1 cellular context compared by ENCODE assay signal in the genomic region with DNA sequence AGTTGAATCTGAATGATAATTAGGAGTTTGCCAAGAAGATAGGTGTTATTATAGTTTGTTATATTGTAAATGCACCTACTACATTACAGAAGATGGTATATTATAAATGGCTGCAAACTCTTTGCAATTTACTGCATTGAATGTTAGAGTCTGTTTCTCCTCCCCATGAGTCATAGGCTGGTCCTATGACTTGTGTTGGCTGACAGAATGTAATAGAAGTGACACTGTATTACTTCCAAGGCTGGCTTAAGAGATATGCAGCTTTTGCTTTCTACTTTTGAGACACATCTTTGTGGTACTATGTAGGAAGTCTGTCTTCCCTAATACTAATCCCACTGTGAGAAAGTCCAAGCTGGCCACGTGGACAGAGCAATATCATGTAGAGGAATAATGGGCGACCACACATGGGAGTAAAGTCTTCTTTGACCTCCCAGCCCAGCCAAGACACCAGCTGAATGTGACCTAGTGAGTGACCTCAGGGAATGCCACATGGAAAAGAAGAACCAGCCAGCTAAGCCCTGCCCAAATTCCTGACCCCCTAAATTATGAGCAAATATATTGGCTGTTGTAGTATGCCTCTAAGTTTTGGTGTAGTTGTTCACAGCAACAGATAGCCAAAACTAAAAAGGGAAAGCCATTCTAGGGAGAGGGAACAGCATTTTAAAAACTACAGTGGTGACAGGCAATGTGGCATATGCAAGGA.
A peak's percentile ranks its signal among the peaks of the same experiment; 100 is the strongest.
TF ChIP-seq lines count a peak whose summit lies in the region.

No MANE protein-coding gene starts in this region.

TF ChIP-seq in K562, 482 proteins besides CTCF, POLR2A, EP300 and RAD21 (continued from another document):
- TF ChIP-seq, protein P1, sequence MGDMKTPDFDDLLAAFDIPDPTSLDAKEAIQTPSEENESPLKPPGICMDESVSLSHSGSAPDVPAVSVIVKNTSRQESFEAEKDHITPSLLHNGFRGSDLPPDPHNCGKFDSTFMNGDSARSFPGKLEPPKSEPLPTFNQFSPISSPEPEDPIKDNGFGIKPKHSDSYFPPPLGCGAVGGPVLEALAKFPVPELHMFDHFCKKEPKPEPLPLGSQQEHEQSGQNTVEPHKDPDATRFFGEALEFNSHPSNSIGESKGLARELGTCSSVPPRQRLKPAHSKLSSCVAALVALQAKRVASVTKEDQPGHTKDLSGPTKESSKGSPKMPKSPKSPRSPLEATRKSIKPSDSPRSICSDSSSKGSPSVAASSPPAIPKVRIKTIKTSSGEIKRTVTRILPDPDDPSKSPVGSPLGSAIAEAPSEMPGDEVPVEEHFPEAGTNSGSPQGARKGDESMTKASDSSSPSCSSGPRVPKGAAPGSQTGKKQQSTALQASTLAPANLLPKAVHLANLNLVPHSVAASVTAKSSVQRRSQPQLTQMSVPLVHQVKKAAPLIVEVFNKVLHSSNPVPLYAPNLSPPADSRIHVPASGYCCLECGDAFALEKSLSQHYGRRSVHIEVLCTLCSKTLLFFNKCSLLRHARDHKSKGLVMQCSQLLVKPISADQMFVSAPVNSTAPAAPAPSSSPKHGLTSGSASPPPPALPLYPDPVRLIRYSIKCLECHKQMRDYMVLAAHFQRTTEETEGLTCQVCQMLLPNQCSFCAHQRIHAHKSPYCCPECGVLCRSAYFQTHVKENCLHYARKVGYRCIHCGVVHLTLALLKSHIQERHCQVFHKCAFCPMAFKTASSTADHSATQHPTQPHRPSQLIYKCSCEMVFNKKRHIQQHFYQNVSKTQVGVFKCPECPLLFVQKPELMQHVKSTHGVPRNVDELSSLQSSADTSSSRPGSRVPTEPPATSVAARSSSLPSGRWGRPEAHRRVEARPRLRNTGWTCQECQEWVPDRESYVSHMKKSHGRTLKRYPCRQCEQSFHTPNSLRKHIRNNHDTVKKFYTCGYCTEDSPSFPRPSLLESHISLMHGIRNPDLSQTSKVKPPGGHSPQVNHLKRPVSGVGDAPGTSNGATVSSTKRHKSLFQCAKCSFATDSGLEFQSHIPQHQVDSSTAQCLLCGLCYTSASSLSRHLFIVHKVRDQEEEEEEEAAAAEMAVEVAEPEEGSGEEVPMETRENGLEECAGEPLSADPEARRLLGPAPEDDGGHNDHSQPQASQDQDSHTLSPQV (IDR thresholded peaks at IDR 0.05): 0 out of 2 replicates have a peak, but pooled peaks have one; percentile 30
- no peak for TF ChIP-seq YBX1 (IDR thresholded peaks at IDR 0.05)
- TF ChIP-seq ZNF79 (CRISPR knock-in tag; IDR thresholded peaks at IDR 0.05; ENCODE audit: low read depth): no peak
- no peak for TF ChIP-seq ZNF41 (CRISPR knock-in tag; conservative IDR thresholded peaks at IDR 0.05)
- no peak for TF ChIP-seq MTA2 (IDR thresholded peaks at IDR 0.05; ENCODE audit: low read depth)
- TF ChIP-seq, protein P2, sequence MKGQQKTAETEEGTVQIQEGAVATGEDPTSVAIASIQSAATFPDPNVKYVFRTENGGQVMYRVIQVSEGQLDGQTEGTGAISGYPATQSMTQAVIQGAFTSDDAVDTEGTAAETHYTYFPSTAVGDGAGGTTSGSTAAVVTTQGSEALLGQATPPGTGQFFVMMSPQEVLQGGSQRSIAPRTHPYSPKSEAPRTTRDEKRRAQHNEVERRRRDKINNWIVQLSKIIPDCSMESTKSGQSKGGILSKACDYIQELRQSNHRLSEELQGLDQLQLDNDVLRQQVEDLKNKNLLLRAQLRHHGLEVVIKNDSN (CRISPR knock-in tag; IDR thresholded peaks at IDR 0.05): no peak
- TF ChIP-seq DPF2 (IDR thresholded peaks at IDR 0.05): 0 out of 2 replicates have a peak, but pooled peaks have one; percentile 24
- TF ChIP-seq, protein P3, sequence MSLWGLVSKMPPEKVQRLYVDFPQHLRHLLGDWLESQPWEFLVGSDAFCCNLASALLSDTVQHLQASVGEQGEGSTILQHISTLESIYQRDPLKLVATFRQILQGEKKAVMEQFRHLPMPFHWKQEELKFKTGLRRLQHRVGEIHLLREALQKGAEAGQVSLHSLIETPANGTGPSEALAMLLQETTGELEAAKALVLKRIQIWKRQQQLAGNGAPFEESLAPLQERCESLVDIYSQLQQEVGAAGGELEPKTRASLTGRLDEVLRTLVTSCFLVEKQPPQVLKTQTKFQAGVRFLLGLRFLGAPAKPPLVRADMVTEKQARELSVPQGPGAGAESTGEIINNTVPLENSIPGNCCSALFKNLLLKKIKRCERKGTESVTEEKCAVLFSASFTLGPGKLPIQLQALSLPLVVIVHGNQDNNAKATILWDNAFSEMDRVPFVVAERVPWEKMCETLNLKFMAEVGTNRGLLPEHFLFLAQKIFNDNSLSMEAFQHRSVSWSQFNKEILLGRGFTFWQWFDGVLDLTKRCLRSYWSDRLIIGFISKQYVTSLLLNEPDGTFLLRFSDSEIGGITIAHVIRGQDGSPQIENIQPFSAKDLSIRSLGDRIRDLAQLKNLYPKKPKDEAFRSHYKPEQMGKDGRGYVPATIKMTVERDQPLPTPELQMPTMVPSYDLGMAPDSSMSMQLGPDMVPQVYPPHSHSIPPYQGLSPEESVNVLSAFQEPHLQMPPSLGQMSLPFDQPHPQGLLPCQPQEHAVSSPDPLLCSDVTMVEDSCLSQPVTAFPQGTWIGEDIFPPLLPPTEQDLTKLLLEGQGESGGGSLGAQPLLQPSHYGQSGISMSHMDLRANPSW (CRISPR knock-in tag; IDR thresholded peaks at IDR 0.05): no peak
- TF ChIP-seq NUFIP1 (IDR thresholded peaks at IDR 0.05; ENCODE audit: partially characterized antibody): no peak
- no peak for TF ChIP-seq TEAD4 (IDR thresholded peaks at IDR 0.05; ENCODE audit: low read length)
- no peak for TF ChIP-seq TEAD4 (CRISPR knock-in tag; IDR thresholded peaks at IDR 0.05; ENCODE audit: borderline replicate concordance)
- peak; percentile 93 for TF ChIP-seq FOSL1 (tag; conservative IDR thresholded peaks at IDR 0.05)
- TF ChIP-seq JUND (IDR thresholded peaks at IDR 0.05; ENCODE audit: borderline replicate concordance, low read depth, low read length): peak; percentile 83; the same call in 1 of the 2 replicates
- TF ChIP-seq JUND (tag; IDR thresholded peaks at IDR 0.05; ENCODE audit: borderline replicate concordance, low read depth, low read length): peak; percentile 67; the same call in 2 of the 3 replicates
- no peak for TF ChIP-seq ZNF696 (CRISPR knock-in tag; conservative IDR thresholded peaks at IDR 0.05)
- TF ChIP-seq, protein P4, sequence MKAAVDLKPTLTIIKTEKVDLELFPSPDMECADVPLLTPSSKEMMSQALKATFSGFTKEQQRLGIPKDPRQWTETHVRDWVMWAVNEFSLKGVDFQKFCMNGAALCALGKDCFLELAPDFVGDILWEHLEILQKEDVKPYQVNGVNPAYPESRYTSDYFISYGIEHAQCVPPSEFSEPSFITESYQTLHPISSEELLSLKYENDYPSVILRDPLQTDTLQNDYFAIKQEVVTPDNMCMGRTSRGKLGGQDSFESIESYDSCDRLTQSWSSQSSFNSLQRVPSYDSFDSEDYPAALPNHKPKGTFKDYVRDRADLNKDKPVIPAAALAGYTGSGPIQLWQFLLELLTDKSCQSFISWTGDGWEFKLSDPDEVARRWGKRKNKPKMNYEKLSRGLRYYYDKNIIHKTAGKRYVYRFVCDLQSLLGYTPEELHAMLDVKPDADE (conservative IDR thresholded peaks at IDR 0.05; ENCODE audit: control insufficient read depth, low read depth, low read length): no peak
- no peak for TF ChIP-seq CREB1 (IDR thresholded peaks at IDR 0.05)
- TF ChIP-seq CREB1 (CRISPR knock-in tag; IDR thresholded peaks at IDR 0.05): peak; percentile 30; the same call in 1 of the 2 replicates
- TF ChIP-seq, protein P5, sequence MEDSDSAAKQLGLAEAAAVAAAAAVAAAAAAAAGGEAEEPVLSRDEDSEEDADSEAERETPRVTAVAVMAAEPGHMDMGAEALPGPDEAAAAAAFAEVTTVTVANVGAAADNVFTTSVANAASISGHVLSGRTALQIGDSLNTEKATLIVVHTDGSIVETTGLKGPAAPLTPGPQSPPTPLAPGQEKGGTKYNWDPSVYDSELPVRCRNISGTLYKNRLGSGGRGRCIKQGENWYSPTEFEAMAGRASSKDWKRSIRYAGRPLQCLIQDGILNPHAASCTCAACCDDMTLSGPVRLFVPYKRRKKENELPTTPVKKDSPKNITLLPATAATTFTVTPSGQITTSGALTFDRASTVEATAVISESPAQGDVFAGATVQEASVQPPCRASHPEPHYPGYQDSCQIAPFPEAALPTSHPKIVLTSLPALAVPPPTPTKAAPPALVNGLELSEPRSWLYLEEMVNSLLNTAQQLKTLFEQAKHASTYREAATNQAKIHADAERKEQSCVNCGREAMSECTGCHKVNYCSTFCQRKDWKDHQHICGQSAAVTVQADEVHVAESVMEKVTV (CRISPR knock-in tag; IDR thresholded peaks at IDR 0.05): no peak
- TF ChIP-seq ZNF780A (CRISPR knock-in tag; IDR thresholded peaks at IDR 0.05): no peak
- no peak for TF ChIP-seq CSDE1 (IDR thresholded peaks at IDR 0.05)
- no peak for TF ChIP-seq CBX5 (IDR thresholded peaks at IDR 0.05; ENCODE audit: borderline replicate concordance, low read depth)
- TF ChIP-seq, protein P6, sequence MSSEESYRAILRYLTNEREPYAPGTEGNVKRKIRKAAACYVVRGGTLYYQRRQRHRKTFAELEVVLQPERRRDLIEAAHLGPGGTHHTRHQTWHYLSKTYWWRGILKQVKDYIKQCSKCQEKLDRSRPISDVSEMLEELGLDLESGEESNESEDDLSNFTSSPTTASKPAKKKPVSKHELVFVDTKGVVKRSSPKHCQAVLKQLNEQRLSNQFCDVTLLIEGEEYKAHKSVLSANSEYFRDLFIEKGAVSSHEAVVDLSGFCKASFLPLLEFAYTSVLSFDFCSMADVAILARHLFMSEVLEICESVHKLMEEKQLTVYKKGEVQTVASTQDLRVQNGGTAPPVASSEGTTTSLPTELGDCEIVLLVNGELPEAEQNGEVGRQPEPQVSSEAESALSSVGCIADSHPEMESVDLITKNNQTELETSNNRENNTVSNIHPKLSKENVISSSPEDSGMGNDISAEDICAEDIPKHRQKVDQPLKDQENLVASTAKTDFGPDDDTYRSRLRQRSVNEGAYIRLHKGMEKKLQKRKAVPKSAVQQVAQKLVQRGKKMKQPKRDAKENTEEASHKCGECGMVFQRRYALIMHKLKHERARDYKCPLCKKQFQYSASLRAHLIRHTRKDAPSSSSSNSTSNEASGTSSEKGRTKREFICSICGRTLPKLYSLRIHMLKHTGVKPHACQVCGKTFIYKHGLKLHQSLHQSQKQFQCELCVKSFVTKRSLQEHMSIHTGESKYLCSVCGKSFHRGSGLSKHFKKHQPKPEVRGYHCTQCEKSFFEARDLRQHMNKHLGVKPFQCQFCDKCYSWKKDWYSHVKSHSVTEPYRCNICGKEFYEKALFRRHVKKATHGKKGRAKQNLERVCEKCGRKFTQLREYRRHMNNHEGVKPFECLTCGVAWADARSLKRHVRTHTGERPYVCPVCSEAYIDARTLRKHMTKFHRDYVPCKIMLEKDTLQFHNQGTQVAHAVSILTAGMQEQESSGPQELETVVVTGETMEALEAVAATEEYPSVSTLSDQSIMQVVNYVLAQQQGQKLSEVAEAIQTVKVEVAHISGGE (CRISPR knock-in tag; IDR thresholded peaks at IDR 0.05): peak in 1 of 3 experiments; percentile 69; a peak in 2 of 6 replicates
- no peak for TF ChIP-seq FIP1L1 (IDR thresholded peaks at IDR 0.05; ENCODE audit: low read depth, low read length, poor library complexity, severe bottlenecking)
